ENCODE assay signal across 24 cellular contexts in genomic region chr16:12508054-12508453, GRCh38.
DNase-seq lines count a peak whose midpoint lies in the region; ATAC-seq, FAIRE-seq and TF ChIP-seq lines count a peak whose summit lies in the region.
"Had no signal": no experiment of that assay in that cellular context is flagged by ENCODE, and none has a peak within 500 bp of the region (broad histone marks: within the 10 kb centered on the region; RNA-seq: fewer than 3 reads in every experiment).

No MANE protein-coding gene starts in this region.

- H3K79me2 ChIP-seq in keratinocyte (ENCODE audit: control insufficient read depth, insufficient read depth, low read length), result no peaks in the 10 kb centered on the region
- no peaks in the 10 kb centered on the region for H3K79me2 ChIP-seq in trophoblast cell (ENCODE audit: control insufficient read depth, insufficient read depth, low read length, poor library complexity)

- H3K36me3 ChIP-seq in keratinocyte (ENCODE audit: control insufficient read depth in 2 of 2, extremely low read depth in 1 of 2, insufficient read depth in 2 of 2, low read length in 2 of 2), result no peaks in the 10 kb centered on the region
- H3K36me3 ChIP-seq in trophoblast cell (ENCODE audit: control insufficient read depth in 1 of 2, insufficient read depth in 2 of 2, low read length in 2 of 2), result no peaks in the 10 kb centered on the region
- H3K36me3 ChIP-seq: BE2C; BLaER1 treated with 17β-estradiol and CSF1 and Interleukin-3, amounts not matched to agents 10 nM and 100 nM had no signal

- TF ChIP-seq CTCF in chondrocyte (IDR thresholded peaks at IDR 0.05) (no peak), keratinocyte (optimal IDR thresholded peaks at IDR 0.05 in 1 of 3, IDR thresholded peaks at IDR 0.05 in 1 of 3, conservative IDR thresholded peaks at IDR 0.05 in 1 of 3; ENCODE audit: extremely low read depth in 1 of 3, insufficient read depth in 2 of 3, low read length in 3 of 3) (no peak)

- H3K4me1 ChIP-seq in keratinocyte (ENCODE audit: control insufficient read depth, extremely low read depth, insufficient read depth, low read length), result peaks cover 12% of the 10 kb centered on the region
- peaks cover 7 to 10% of the 10 kb centered on the region in 2 experiments for H3K4me1 ChIP-seq in trophoblast cell (ENCODE audit: control insufficient read depth in 1 of 2, insufficient read depth in 2 of 2, low read length in 2 of 2)
- H3K4me1 ChIP-seq: A549, BE2C had no signal

- H3K18ac ChIP-seq in trophoblast cell (ENCODE audit: low read length), result peak overlapping the region; percentile 26

- no peaks in the 10 kb centered on the region for H4K20me1 ChIP-seq in keratinocyte (ENCODE audit: control insufficient read depth, extremely low read depth, insufficient read depth, low read length)

- H3K14ac ChIP-seq in trophoblast cell (ENCODE audit: low read length), result peak overlapping the region; percentile 20

- H3K4ac ChIP-seq in trophoblast cell (ENCODE audit: low read depth, low read length), result no peak overlapping the region

- no peaks in the 10 kb centered on the region for H3K9me3 ChIP-seq in keratinocyte (ENCODE audit: control insufficient read depth, low read depth, low read length)
- H3K9me3 ChIP-seq in trophoblast cell (ENCODE audit: insufficient read depth, low read depth, low read length), result no peaks in the 10 kb centered on the region
- H3K9me3 ChIP-seq: A549, BE2C had no signal

- H3K9me1 ChIP-seq in keratinocyte (ENCODE audit: control insufficient read depth, extremely low read depth, insufficient read depth, low read length), result no peaks in the 10 kb centered on the region

- no peak for ATAC-seq in activated naive CD4-positive, alpha-beta T cell treated with anti-CD3 and anti-CD28 coated beads, Interleukin-2, amount 50 U/mL, for 72 hours
- no peak for ATAC-seq in HG02759 (IDR thresholded peaks at IDR 0.05; ENCODE audit: unreplicated experiment)
- ATAC-seq: A549 had no signal

- H3K9ac ChIP-seq in keratinocyte (ENCODE audit: control insufficient read depth, extremely low read depth, insufficient read depth, low read length) (no peak overlapping the region), trophoblast cell (ENCODE audit: low read length) (no peak overlapping the region)
- H3K9ac ChIP-seq: BLaER1 treated with 17β-estradiol and CSF1 and Interleukin-3, amounts not matched to agents 10 nM and 100 nM had no signal

- peak; percentile 43 for DNase-seq in chondrocyte (ENCODE audit: low spot score)
- no peak for DNase-seq in keratinocyte (ENCODE audit: low read depth, low spot score)
- no peak for DNase-seq in trophoblast cell
- DNase-seq in substantia nigra (lab: John Stamatoyannopoulos, UW), result no peak
- DNase-seq in NCI-H69 (lab: John Stamatoyannopoulos, UW), result no peak
- DNase-seq in activated naive CD4-positive, alpha-beta T cell treated with anti-CD3 and anti-CD28 coated beads, Interleukin-2, amount 50 U/mL, for 72 hours (ENCODE audit: low spot score in 2 of 2), result no peak
- DNase-seq: 8988T; ACHN; AML-193; BE2C; Calu3; CD4-positive, alpha-beta memory T cell; COR-L47; DMS53; DMS79 treated with DMSO at 0.1 percent for 48 hours; GF-D8; GOT3; H7; HCEC 1CT had no signal

- H3K4me3 Mint-ChIP-seq in chondrocyte (ENCODE audit: unreplicated experiment), result no peak overlapping the region
- H3K4me3 Mint-ChIP-seq: CD4-positive, alpha-beta memory T cell had no signal

- WGBS in trophoblast cell (ENCODE audit: extremely low coverage, insufficient coverage, insufficient read length), result no CpG with 5 or more reads among the region's 14 CpGs

- no peak overlapping the region for H3K23ac ChIP-seq in trophoblast cell (ENCODE audit: low read length)

- H2BK12ac ChIP-seq in trophoblast cell (ENCODE audit: low read length), result peak overlapping the region; percentile 42

- H3K36me3 Mint-ChIP-seq in chondrocyte (ENCODE audit: low read depth), result no peaks in the 10 kb centered on the region
- no peaks in the 10 kb centered on the region for H3K36me3 Mint-ChIP-seq in activated naive CD4-positive, alpha-beta T cell treated with anti-CD3 and anti-CD28 coated beads, Interleukin-2, amount 50 U/mL, for 72 hours
- H3K36me3 Mint-ChIP-seq: CD4-positive, alpha-beta memory T cell had no signal

- H2AK5ac ChIP-seq in trophoblast cell (ENCODE audit: low read length), result no peak overlapping the region

- peak overlapping the region; percentile 74 for H4K91ac ChIP-seq in trophoblast cell (ENCODE audit: low read depth, low read length)

- H3K4me3 ChIP-seq in keratinocyte (ENCODE audit: control insufficient read depth in 2 of 3, extremely low read depth in 1 of 3, insufficient read depth in 2 of 3, low read depth in 1 of 3, low read length in 3 of 3) (no peak overlapping the region), trophoblast cell (ENCODE audit: low read depth, low read length) (no peak overlapping the region)
- H3K4me3 ChIP-seq: A549; BLaER1 treated with 17β-estradiol and CSF1 and Interleukin-3, amounts not matched to agents 10 nM and 100 nM had no signal

- H3K27me3 Mint-ChIP-seq in chondrocyte (ENCODE audit: low read depth), result no peaks in the 10 kb centered on the region
- H3K27me3 Mint-ChIP-seq: CD4-positive, alpha-beta memory T cell had no signal

- H2BK120ac ChIP-seq in trophoblast cell (ENCODE audit: insufficient read depth, low read length, poor library complexity), result peak overlapping the region; percentile 35

- no peak overlapping the region for H2AFZ ChIP-seq in keratinocyte (ENCODE audit: control insufficient read depth, low read length)
- no peak overlapping the region for H2AFZ ChIP-seq in trophoblast cell (ENCODE audit: insufficient read depth, low read length, poor library complexity)

- no peak overlapping the region for H4K8ac ChIP-seq in trophoblast cell (ENCODE audit: low read depth, low read length)

- dilution Hi-C loops in keratinocyte (cut with MboI; ENCODE audit: extremely low pct_ligation_motif_present, low sequenced_read_pairs), result no loop called here

- no peak for FAIRE-seq in keratinocyte (lab: Jason Lieb, UNC)
- FAIRE-seq: A549, GM12891, GM18507 had no signal

- no peak overlapping the region for H3K27ac Mint-ChIP-seq in chondrocyte (ENCODE audit: unreplicated experiment)
- H3K27ac Mint-ChIP-seq in activated naive CD4-positive, alpha-beta T cell treated with anti-CD3 and anti-CD28 coated beads, Interleukin-2, amount 50 U/mL, for 72 hours, result no peak overlapping the region
- H3K27ac Mint-ChIP-seq: CD4-positive, alpha-beta memory T cell had no signal

- no peaks in the 10 kb centered on the region for H3K9me3 Mint-ChIP-seq in chondrocyte (ENCODE audit: low read depth)
- no peaks in the 10 kb centered on the region for H3K9me3 Mint-ChIP-seq in activated naive CD4-positive, alpha-beta T cell treated with anti-CD3 and anti-CD28 coated beads, Interleukin-2, amount 50 U/mL, for 72 hours
- H3K9me3 Mint-ChIP-seq: CD4-positive, alpha-beta memory T cell had no signal

- peak overlapping the region; percentile 45 for H2BK5ac ChIP-seq in trophoblast cell (ENCODE audit: low read depth, low read length, poor library complexity)

- H3K4me1 Mint-ChIP-seq in chondrocyte (ENCODE audit: low read depth), result peaks cover 11% of the 10 kb centered on the region

- H3K27ac ChIP-seq in keratinocyte (ENCODE audit: control insufficient read depth, insufficient read depth, low read length), result no peak overlapping the region
- peak overlapping the region; percentile 79 for H3K27ac ChIP-seq in trophoblast cell (ENCODE audit: low read depth, low read length)
- peak overlapping the region; percentile 90 for H3K27ac ChIP-seq in substantia nigra (ENCODE audit: low read depth, low read length, poor library complexity, severe bottlenecking)
- H3K27ac ChIP-seq: A549; BLaER1 treated with 17β-estradiol and CSF1 and Interleukin-3, amounts not matched to agents 10 nM and 100 nM had no signal

- H3K4me2 ChIP-seq in keratinocyte (ENCODE audit: control insufficient read depth, extremely low read depth, insufficient read depth, low read depth, low read length), result peak overlapping the region; percentile 17
- no peak overlapping the region for H3K4me2 ChIP-seq in trophoblast cell (ENCODE audit: low read length)
- H3K4me2 ChIP-seq: A549; BLaER1 treated with 17β-estradiol and CSF1 and Interleukin-3, amounts not matched to agents 10 nM and 100 nM had no signal

- no peak overlapping the region for H4K12ac ChIP-seq in trophoblast cell (ENCODE audit: low read depth, low read length)

- no peaks in the 10 kb centered on the region for H3K79me1 ChIP-seq in trophoblast cell (ENCODE audit: low read length)

- H3K27me3 ChIP-seq in keratinocyte (ENCODE audit: control insufficient read depth, extremely low read depth, insufficient read depth, low read length) (no peaks in the 10 kb centered on the region), trophoblast cell (ENCODE audit: insufficient read depth, low read length) (no peaks in the 10 kb centered on the region)
- H3K27me3 ChIP-seq: BE2C; BLaER1 treated with 17β-estradiol and CSF1 and Interleukin-3, amounts not matched to agents 10 nM and 100 nM had no signal
